Comparison of ENCODE assay signal across 9 cellular contexts in the genomic region with DNA sequence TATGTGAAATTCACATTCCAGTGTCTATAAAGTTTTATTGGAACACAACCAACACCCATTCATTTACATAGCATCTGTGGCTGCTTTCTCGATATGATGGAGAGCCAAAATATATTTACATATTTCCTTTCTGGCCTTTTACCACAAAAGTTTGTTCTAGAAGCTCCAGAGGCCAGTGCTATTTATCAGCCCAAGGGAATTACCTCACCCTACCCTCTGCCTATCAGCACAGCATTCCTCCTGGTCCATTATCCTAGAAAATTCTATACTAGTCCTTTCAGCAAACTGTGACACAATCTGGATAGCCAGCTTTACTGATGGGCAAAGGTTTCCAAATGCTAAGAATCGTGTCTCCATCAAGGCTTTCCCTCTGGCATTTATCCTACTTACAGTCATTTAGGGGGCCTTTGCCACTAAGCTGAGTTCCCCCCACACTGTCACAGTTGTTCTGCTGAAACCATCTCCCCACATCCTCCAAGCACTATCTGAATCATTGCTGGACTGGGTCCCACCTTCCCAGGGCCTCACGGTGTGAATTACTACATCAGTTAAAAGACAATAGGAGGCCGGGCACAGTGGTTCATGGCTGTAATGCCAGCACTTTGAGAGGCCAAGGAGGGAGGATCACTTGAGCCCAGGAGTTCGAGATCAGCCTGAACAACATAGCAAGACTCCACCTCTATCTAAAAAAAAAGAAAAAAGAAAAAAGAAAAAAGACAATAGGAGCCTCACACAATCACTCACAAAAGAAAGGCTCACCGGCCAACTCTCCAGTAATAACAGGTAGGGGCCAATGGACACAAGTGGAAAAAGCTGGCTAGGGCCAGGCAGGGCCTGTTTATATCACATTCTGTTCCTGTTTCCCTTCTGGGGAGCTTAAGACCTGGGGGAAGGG. TPM values are rescaled to one million over a fixed set of nuclear protein-coding genes. Genes with fewer than 3 reads are reported as not detected.
DNase-seq lines count a peak whose midpoint lies in the region; ATAC-seq and TF ChIP-seq lines count a peak whose summit lies in the region.
"Had no signal": no experiment of that assay in that cellular context is flagged by ENCODE, and none has a peak within 500 bp of the region (broad histone marks: within the 10 kb centered on the region; RNA-seq: fewer than 3 reads in every experiment).

No MANE protein-coding gene starts in this region.

- WGBS in lower leg skin, 2 donors, result 53 to 65% methylated on average over 6 of the region's 6 CpGs

- no peaks in the 10 kb centered on the region for H3K9me3 Mint-ChIP-seq in osteocyte (ENCODE audit: unreplicated experiment)

- peaks cover 73% of the 10 kb centered on the region for H3K4me1 ChIP-seq in adipocyte (ENCODE audit: control insufficient read depth, insufficient read depth, low read length)

- POLR2A ChIA-PET in HEK293T (lab: Yijun Ruan, JAX), result no interaction called here

- CTCF ChIA-PET in HEK293T (lab: Yijun Ruan, JAX), result interaction anchor here (1.3 kb wide), 1 partner anchor 52 kb away, joined by 3 read pairs; no protein-coding TSS in a partner anchor

- H3K36me3 Mint-ChIP-seq in osteocyte (ENCODE audit: unreplicated experiment), result peaks cover 44% of the 10 kb centered on the region

- no peak overlapping the region for H3K4me3 ChIP-seq in adipocyte (ENCODE audit: low read length)
- no peak overlapping the region for H3K4me3 ChIP-seq in lower leg skin (ENCODE audit: low read depth, poor library complexity, severe bottlenecking)

- peak overlapping the region; percentile 47 for H3K27ac Mint-ChIP-seq in osteocyte (ENCODE audit: unreplicated experiment)

- H3K27me3 Mint-ChIP-seq in osteocyte (ENCODE audit: unreplicated experiment), result no peaks in the 10 kb centered on the region

- intact Hi-C loops in lower leg skin (cut with DNase I; ENCODE audit: low total_unique reads), result no loop called here

- H3K4me3 Mint-ChIP-seq in osteocyte (ENCODE audit: unreplicated experiment), result no peak overlapping the region

- no peak for TF ChIP-seq CTCF in osteocyte (IDR thresholded peaks at IDR 0.05)
- no peak for TF ChIP-seq CTCF in lower leg skin (IDR thresholded peaks at IDR 0.05)

- peaks cover 16% of the 10 kb centered on the region for H3K36me3 ChIP-seq in adipocyte (ENCODE audit: control insufficient read depth, insufficient read depth, low read length, severe bottlenecking)

- H3K27me3 ChIP-seq in adipocyte (replicated peaks; ENCODE audit: control insufficient read depth, insufficient read depth, low read length), result no peaks in the 10 kb centered on the region

- ATAC-seq in HG02870 (IDR thresholded peaks at IDR 0.05; ENCODE audit: unreplicated experiment), result peak; percentile 31
- ATAC-seq in HG02970 (IDR thresholded peaks at IDR 0.05; ENCODE audit: low FRiP score, unreplicated experiment), result no peak

- H3K9ac ChIP-seq in adipocyte (ENCODE audit: low read length), result peak overlapping the region; percentile 17

- H3K4me1 Mint-ChIP-seq in osteocyte (ENCODE audit: unreplicated experiment), result peaks cover 59% of the 10 kb centered on the region

- peak; percentile 22 for DNase-seq in NK-92 treated with Interleukin-12 subunit alpha and Interleukin-12 subunit beta, amount 100 ng/mL, for 24 hours (lab: John Stamatoyannopoulos, UW)
- DNase-seq in NK-92 (lab: John Stamatoyannopoulos, UW; ENCODE audit: unreplicated experiment), result no peak
- no peak for DNase-seq in adipocyte (ENCODE audit: low read depth)
- no peak for DNase-seq in osteocyte (ENCODE audit: extremely low spot score, unreplicated experiment)
- no peak for DNase-seq in lower leg skin (ENCODE audit: low spot score in 2 of 2)
- no peak for DNase-seq in HEK293T (ENCODE audit: extremely low spot score)
- DNase-seq: NCI-H446 had no signal

- no peaks in the 10 kb centered on the region for H3K9me3 ChIP-seq in adipocyte (ENCODE audit: control insufficient read depth, low read length)

- no peak for TF ChIP-seq POLR2A in lower leg skin (IDR thresholded peaks at IDR 0.05)

TF ChIP-seq in HEK293T, 16 proteins besides CTCF, POLR2A, EP300 and RAD21:
- TF ChIP-seq SUZ12 (IDR thresholded peaks at IDR 0.05), result no peak
- no peak for TF ChIP-seq SP1 (IDR thresholded peaks at IDR 0.05)
- TF ChIP-seq FOXK2 (IDR thresholded peaks at IDR 0.05), result no peak
- TF ChIP-seq FOXM1 (IDR thresholded peaks at IDR 0.05; ENCODE audit: borderline replicate concordance), result no peak
- TF ChIP-seq ZNF384 (IDR thresholded peaks at IDR 0.05), result no peak
- TF ChIP-seq ARNT (IDR thresholded peaks at IDR 0.05), result no peak
- no peak for TF ChIP-seq LEF1 (IDR thresholded peaks at IDR 0.05; ENCODE audit: borderline replicate concordance)
- TF ChIP-seq FOXA1 (IDR thresholded peaks at IDR 0.05), result no peak
- no peak for TF ChIP-seq HDGF (IDR thresholded peaks at IDR 0.05; ENCODE audit: borderline replicate concordance)
- no peak for TF ChIP-seq ELF4 (IDR thresholded peaks at IDR 0.05)
- TF ChIP-seq L3MBTL2 (conservative IDR thresholded peaks at IDR 0.05), result no peak
- no peak for TF ChIP-seq NFRKB (IDR thresholded peaks at IDR 0.05)
- TF ChIP-seq CTBP1 (IDR thresholded peaks at IDR 0.05; ENCODE audit: borderline replicate concordance), result no peak
- TF ChIP-seq, protein P1, sequence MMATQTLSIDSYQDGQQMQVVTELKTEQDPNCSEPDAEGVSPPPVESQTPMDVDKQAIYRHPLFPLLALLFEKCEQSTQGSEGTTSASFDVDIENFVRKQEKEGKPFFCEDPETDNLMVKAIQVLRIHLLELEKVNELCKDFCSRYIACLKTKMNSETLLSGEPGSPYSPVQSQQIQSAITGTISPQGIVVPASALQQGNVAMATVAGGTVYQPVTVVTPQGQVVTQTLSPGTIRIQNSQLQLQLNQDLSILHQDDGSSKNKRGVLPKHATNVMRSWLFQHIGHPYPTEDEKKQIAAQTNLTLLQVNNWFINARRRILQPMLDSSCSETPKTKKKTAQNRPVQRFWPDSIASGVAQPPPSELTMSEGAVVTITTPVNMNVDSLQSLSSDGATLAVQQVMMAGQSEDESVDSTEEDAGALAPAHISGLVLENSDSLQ (IDR thresholded peaks at IDR 0.05), result no peak
- TF ChIP-seq BHLHE40 (IDR thresholded peaks at IDR 0.05; ENCODE audit: borderline replicate concordance), result no peak
- TF ChIP-seq TARDBP (IDR thresholded peaks at IDR 0.05), result no peak

RNA-seq across cellular contexts. Expression of a gene that starts 12.1 kb away (rescaled TPM):
- total RNA-seq in osteocyte, result 105 and 114 TPM in 2 replicates
- total RNA-seq in lower leg skin, result 10 to 100 TPM; 13.8 to 26.2 (median 15.2) TPM

RNA-seq across cellular contexts. Expression of a gene that starts 30.5 kb away (rescaled TPM):
- 53.1 and 55.1 TPM in 2 replicates for total RNA-seq in osteocyte
- total RNA-seq in lower leg skin, result 10 to 100 TPM; 26.4 to 34.6 (median 33.9) TPM
